Comparison of ENCODE assay signal across 8 cellular contexts in genomic region chr3:48655586-48655985, GRCh38. TPM values are rescaled to one million over a fixed set of nuclear protein-coding genes. Genes with fewer than 3 reads are reported as not detected.
DNase-seq lines count a peak whose midpoint lies in the region; ATAC-seq, FAIRE-seq and TF ChIP-seq lines count a peak whose summit lies in the region.

No MANE protein-coding gene starts in this region.

- H3K79me2 ChIP-seq in keratinocyte (ENCODE audit: control insufficient read depth, insufficient read depth, low read length): no peaks in the 10 kb centered on the region

- H3K9me1 ChIP-seq in keratinocyte (ENCODE audit: control insufficient read depth, extremely low read depth, insufficient read depth, low read length): no peaks in the 10 kb centered on the region

- H4K20me1 ChIP-seq in keratinocyte (ENCODE audit: control insufficient read depth, extremely low read depth, insufficient read depth, low read length): no peaks in the 10 kb centered on the region

- no peak overlapping the region for H3K27ac ChIP-seq in HUES48 (ENCODE audit: low read depth, low read length)
- no peak overlapping the region for H3K27ac ChIP-seq in keratinocyte (ENCODE audit: control insufficient read depth, insufficient read depth, low read length)

- H3K9me3 ChIP-seq in HUES48 (ENCODE audit: control insufficient read depth, insufficient read depth, low read length) (no peaks in the 10 kb centered on the region), keratinocyte (ENCODE audit: control insufficient read depth, low read depth, low read length) (no peaks in the 10 kb centered on the region)

- H3K4me2 ChIP-seq in keratinocyte (ENCODE audit: control insufficient read depth, extremely low read depth, insufficient read depth, low read depth, low read length): peak overlapping the region; percentile 30

- no peak overlapping the region for H2AFZ ChIP-seq in keratinocyte (ENCODE audit: control insufficient read depth, low read length)

- FAIRE-seq in keratinocyte (lab: Jason Lieb, UNC): no peak

- no peak for TF ChIP-seq CTCF in keratinocyte (optimal IDR thresholded peaks at IDR 0.05 in 1 of 3, IDR thresholded peaks at IDR 0.05 in 1 of 3, conservative IDR thresholded peaks at IDR 0.05 in 1 of 3; ENCODE audit: extremely low read depth in 1 of 3, insufficient read depth in 2 of 3, low read length in 3 of 3)

- dilution Hi-C loops in keratinocyte (cut with MboI; ENCODE audit: extremely low pct_ligation_motif_present, low sequenced_read_pairs): no loop called here

- H3K4me3 ChIP-seq in HUES48 (ENCODE audit: low read depth, low read length): peak overlapping the region; percentile 58
- no peak overlapping the region for H3K4me3 ChIP-seq in keratinocyte (ENCODE audit: control insufficient read depth in 2 of 3, extremely low read depth in 1 of 3, insufficient read depth in 2 of 3, low read depth in 1 of 3, low read length in 3 of 3)

- DNase-seq in activated gamma-delta T cell treated with Interleukin-2 at 50 U/mL for 16 hours: peak; percentile 36
- no peak for DNase-seq in keratinocyte (ENCODE audit: low read depth, low spot score)
- peak; percentile 68 for DNase-seq in stimulated activated CD8-positive, alpha-beta memory T cell treated with anti-CD3 and anti-CD28 coated beads, Interleukin-4, amount 100 ng/mL, for 48 hours
- DNase-seq in OCI-M1 (lab: John Stamatoyannopoulos, UW): no peak
- DNase-seq in GOT3 (lab: John Stamatoyannopoulos, UW): no peak

- peaks cover 4% of the 10 kb centered on the region; the same call in 1 of the 2 replicates for H3K4me1 ChIP-seq in HUES48 (ENCODE audit: control insufficient read depth, insufficient read depth, low read length)
- H3K4me1 ChIP-seq in keratinocyte (ENCODE audit: control insufficient read depth, extremely low read depth, insufficient read depth, low read length): peaks cover 4% of the 10 kb centered on the region

- H3K27me3 ChIP-seq in HUES48 (ENCODE audit: control insufficient read depth, insufficient read depth, low read length) (no peaks in the 10 kb centered on the region), keratinocyte (ENCODE audit: control insufficient read depth, extremely low read depth, insufficient read depth, low read length) (peaks cover 7% of the 10 kb centered on the region)

- H3K9ac ChIP-seq in HUES48 (ENCODE audit: low read depth, low read length) (no peak overlapping the region), keratinocyte (ENCODE audit: control insufficient read depth, extremely low read depth, insufficient read depth, low read length) (no peak overlapping the region)

- ATAC-seq in GM19397 (IDR thresholded peaks at IDR 0.05; ENCODE audit: unreplicated experiment) (no peak), HG02885 (IDR thresholded peaks at IDR 0.05; ENCODE audit: poor library complexity, unreplicated experiment) (no peak)

- H3K36me3 ChIP-seq in HUES48 (ENCODE audit: control insufficient read depth, insufficient read depth, low read length) (peaks cover 53% of the 10 kb centered on the region), keratinocyte (ENCODE audit: control insufficient read depth in 2 of 2, extremely low read depth in 1 of 2, insufficient read depth in 2 of 2, low read length in 2 of 2) (no peaks in the 10 kb centered on the region)

RNA-seq across cellular contexts. Expression of gene CELSR3, which starts 7.1 kb away (rescaled TPM):
- 0.25 to 0.53 TPM (median 0.31 TPM) in 3 replicates for polyA plus RNA-seq in keratinocyte
- 0.62 TPM for polyA plus RNA-seq in keratinocyte (2011; ENCODE audit: low read depth)
- polyA plus RNA-seq in keratinocyte (2011; cell fraction: cytosol; rRNA removed): 0.12 and 0.19 TPM in 2 replicates
- polyA plus RNA-seq in keratinocyte (2011; cell fraction: nucleus; rRNA removed): 2.4 and 3.1 TPM in 2 replicates
- 0.55 and 1.2 TPM in 2 replicates for polyA plus RNA-seq in keratinocyte (2012; ENCODE audit: low replicate concordance)
- 1.2 to 1.3 TPM (median 1.3 TPM) in 3 replicates for polyA minus RNA-seq in keratinocyte
- 0.96 TPM for polyA minus RNA-seq in keratinocyte (2011; cell fraction: cytosol; rRNA and poly(A)+ RNA removed)
- 4.6 and 5.0 TPM in 2 replicates for polyA minus RNA-seq in keratinocyte (2011; cell fraction: nucleus; rRNA and poly(A)+ RNA removed)

RNA-seq across cellular contexts. Expression of gene SLC26A6, which starts 20.3 kb away (rescaled TPM):
- polyA plus RNA-seq in keratinocyte: 24.9 to 35.7 TPM (median 34.5 TPM) in 3 replicates
- polyA plus RNA-seq in keratinocyte (2011; ENCODE audit: low read depth): 9.8 TPM
- 9.3 and 10.9 TPM in 2 replicates for polyA plus RNA-seq in keratinocyte (2011; cell fraction: cytosol; rRNA removed)
- 211 and 227 TPM in 2 replicates for polyA plus RNA-seq in keratinocyte (2011; cell fraction: nucleus; rRNA removed)
- 18.3 and 28.4 TPM in 2 replicates for polyA plus RNA-seq in keratinocyte (2012; ENCODE audit: low replicate concordance)
- polyA minus RNA-seq in keratinocyte: 47.0 to 112 TPM (median 58.5 TPM) in 3 replicates
- 34.1 TPM for polyA minus RNA-seq in keratinocyte (2011; cell fraction: cytosol; rRNA and poly(A)+ RNA removed)
- 59.0 and 61.0 TPM in 2 replicates for polyA minus RNA-seq in keratinocyte (2011; cell fraction: nucleus; rRNA and poly(A)+ RNA removed)

RNA-seq across cellular contexts. Expression of gene NCKIPSD, which starts 30.1 kb away (rescaled TPM):
- polyA plus RNA-seq in keratinocyte: 9.8 to 15.8 TPM (median 10.5 TPM) in 3 replicates
- 5.3 TPM for polyA plus RNA-seq in keratinocyte (2011; ENCODE audit: low read depth)
- polyA plus RNA-seq in keratinocyte (2011; cell fraction: cytosol; rRNA removed): 9.6 and 14.7 TPM in 2 replicates
- 19.2 and 24.2 TPM in 2 replicates for polyA plus RNA-seq in keratinocyte (2011; cell fraction: nucleus; rRNA removed)
- polyA plus RNA-seq in keratinocyte (2012; ENCODE audit: low replicate concordance): 11.4 and 14.6 TPM in 2 replicates
- 15.0 to 44.8 TPM (median 21.1 TPM) in 3 replicates for polyA minus RNA-seq in keratinocyte
- 14.8 TPM for polyA minus RNA-seq in keratinocyte (2011; cell fraction: cytosol; rRNA and poly(A)+ RNA removed)
- 9.7 and 13.3 TPM in 2 replicates for polyA minus RNA-seq in keratinocyte (2011; cell fraction: nucleus; rRNA and poly(A)+ RNA removed)

RNA-seq across cellular contexts. Expression of gene TMEM89, which starts 34.0 kb away (rescaled TPM):
- polyA plus RNA-seq in keratinocyte: not detected in 3 replicates
- polyA plus RNA-seq in keratinocyte (2011; ENCODE audit: low read depth): not detected
- not detected in 2 replicates for polyA plus RNA-seq in keratinocyte (2011; cell fraction: cytosol; rRNA removed)
- polyA plus RNA-seq in keratinocyte (2011; cell fraction: nucleus; rRNA removed): not detected in 2 replicates
- polyA plus RNA-seq in keratinocyte (2012; ENCODE audit: low replicate concordance): not detected in 2 replicates
- not detected in 3 replicates for polyA minus RNA-seq in keratinocyte
- polyA minus RNA-seq in keratinocyte (2011; cell fraction: cytosol; rRNA and poly(A)+ RNA removed): not detected
- polyA minus RNA-seq in keratinocyte (2011; cell fraction: nucleus; rRNA and poly(A)+ RNA removed): not detected in 2 replicates

RNA-seq across cellular contexts. Expression of gene UQCRC1, which starts 46.1 kb away (rescaled TPM):
- 417 to 473 TPM (median 440 TPM) in 3 replicates for polyA plus RNA-seq in keratinocyte
- 116 TPM for polyA plus RNA-seq in keratinocyte (2011; ENCODE audit: low read depth)
- 435 and 457 TPM in 2 replicates for polyA plus RNA-seq in keratinocyte (2011; cell fraction: cytosol; rRNA removed)
- 347 and 457 TPM in 2 replicates for polyA plus RNA-seq in keratinocyte (2011; cell fraction: nucleus; rRNA removed)
- polyA plus RNA-seq in keratinocyte (2012; ENCODE audit: low replicate concordance): 227 and 358 TPM in 2 replicates
- polyA minus RNA-seq in keratinocyte: 852 to 1,082 TPM (median 1,028 TPM) in 3 replicates
- 505 TPM for polyA minus RNA-seq in keratinocyte (2011; cell fraction: cytosol; rRNA and poly(A)+ RNA removed)
- polyA minus RNA-seq in keratinocyte (2011; cell fraction: nucleus; rRNA and poly(A)+ RNA removed): 208 and 270 TPM in 2 replicates

Comparison
In these comparisons a context has a peak if more than half of its experiments do, and no peak if none do; other contexts are left out.
1. DNase-seq: peak in activated gamma-delta T cell treated with Interleukin-2 at 50 U/mL for 16 hours (single experiment) and stimulated activated CD8-positive, alpha-beta memory T cell treated with anti-CD3 and anti-CD28 coated beads, Interleukin-4, amount 100 ng/mL, for 48 hours (single experiment); none in keratinocyte (single experiment), OCI-M1 (single experiment) and GOT3 (single experiment).